ENCODE assay signal across 11 cellular contexts in the genomic region with DNA sequence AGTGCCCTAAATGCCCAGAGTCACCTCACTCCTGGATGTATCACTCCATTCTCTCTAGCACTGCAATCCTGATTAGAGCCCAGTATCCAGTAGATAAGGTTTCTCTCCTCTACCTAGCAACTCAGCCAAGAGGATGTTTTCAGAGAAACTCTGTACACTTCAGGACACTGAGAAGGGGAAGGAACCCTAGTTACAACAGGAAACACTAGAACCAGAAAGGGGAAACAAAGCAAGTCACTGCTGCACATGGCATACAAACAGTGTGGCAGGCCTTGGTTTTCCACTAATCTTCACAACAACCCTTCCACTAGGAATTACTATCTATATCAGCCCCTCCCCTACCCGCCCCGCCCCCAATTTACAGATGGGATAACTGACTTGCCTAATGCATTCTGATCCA. TPM values are rescaled to one million over a fixed set of nuclear protein-coding genes. Genes with fewer than 3 reads are reported as not detected.
A peak's percentile ranks its signal among the peaks of the same experiment; 100 is the strongest.
DNase-seq lines count a peak whose midpoint lies in the region; ATAC-seq and TF ChIP-seq lines count a peak whose summit lies in the region.
"Had no signal": no experiment of that assay in that cellular context is flagged by ENCODE, and none has a peak within 500 bp of the region (broad histone marks: within the 10 kb centered on the region; RNA-seq: fewer than 3 reads in every experiment).

No MANE protein-coding gene starts in this region.

- intact Hi-C loops in activated naive CD4-positive, alpha-beta T cell treated with anti-CD3 and anti-CD28 coated beads for 36 hours (cut with micrococcal nuclease) = loop anchor here (5.0 to 10.0 kb wide), 3 partner anchors 357 to 1364 kb away; no protein-coding TSS in a partner anchor
- intact Hi-C loops in PC-9 (cut with micrococcal nuclease; ENCODE audit: unreplicated experiment) (no loop called here), body of pancreas (cut with DNase I) (no loop called here)

- CTCF ChIA-PET in activated naive CD4-positive, alpha-beta T cell treated with anti-CD3 and anti-CD28 coated beads for 36 hours (lab: Charles Lee) = interaction anchor here (1.2 to 1.3 kb wide), 2 partner anchors 84 to 119 kb away, joined by 3 read pairs; no protein-coding TSS in a partner anchor
- CTCF ChIA-PET in PC-9 (lab: Charles Lee) = no interaction called here

- peaks cover 6% of the 10 kb centered on the region for H3K36me3 Mint-ChIP-seq in activated naive CD4-positive, alpha-beta T cell treated with anti-CD3 and anti-CD28 coated beads for 36 hours (ENCODE audit: low read depth)
- peaks cover 7 to 11% of the 10 kb centered on the region in 2 donors for H3K36me3 Mint-ChIP-seq in activated naive CD4-positive, alpha-beta T cell treated with anti-CD3 and anti-CD28 coated beads, Interleukin-2, amount 50 U/mL, for 72 hours

- H3K27me3 ChIP-seq in PC-9 (ENCODE audit: insufficient read depth, low read depth) = no peaks in the 10 kb centered on the region
- no peaks in the 10 kb centered on the region for H3K27me3 ChIP-seq in body of pancreas
- H3K27me3 ChIP-seq: pancreas had no signal

- H2AFZ ChIP-seq in PC-9 = no peak overlapping the region

- peak overlapping the region; percentile 95 for H3K4me2 ChIP-seq in PC-9

- no peak for ATAC-seq in activated naive CD4-positive, alpha-beta T cell treated with anti-CD3 and anti-CD28 coated beads, Interleukin-2, amount 50 U/mL, for 72 hours
- no peak for ATAC-seq in stimulated activated naive CD8-positive, alpha-beta T cell treated with anti-CD3 and anti-CD28 coated beads, Interleukin-15, amount 100 ng/mL, for 72 hours
- ATAC-seq in body of pancreas (no peak), HG02970 (IDR thresholded peaks at IDR 0.05; ENCODE audit: low FRiP score, unreplicated experiment) (no peak)
- ATAC-seq: pancreas had no signal

- TF ChIP-seq CTCF in PC-9 (conservative IDR thresholded peaks at IDR 0.05) = no peak
- TF ChIP-seq CTCF in epithelial cell of proximal tubule (conservative IDR thresholded peaks at IDR 0.05; ENCODE audit: low read depth, low read length) = no peak
- no peak for TF ChIP-seq CTCF in body of pancreas (IDR thresholded peaks at IDR 0.05)

- H3K27ac ChIP-seq in PC-9 = no peak overlapping the region
- H3K27ac ChIP-seq in body of pancreas = no peak overlapping the region
- H3K27ac ChIP-seq: pancreas had no signal

- peak overlapping the region; percentile 95 for H3K4me3 Mint-ChIP-seq in activated naive CD4-positive, alpha-beta T cell treated with anti-CD3 and anti-CD28 coated beads for 36 hours
- peak overlapping the region; percentile 29 to 64 for H3K4me3 Mint-ChIP-seq in stimulated activated naive CD8-positive, alpha-beta T cell treated with anti-CD3 and anti-CD28 coated beads, Interleukin-15, amount 100 ng/mL, for 72 hours

- 73 to 91% methylated on average over 2 of the region's 2 CpGs for WGBS in body of pancreas, 2 donors

- DNase-seq in activated naive CD4-positive, alpha-beta T cell treated with anti-CD3 and anti-CD28 coated beads for 36 hours = no peak
- no peak for DNase-seq in activated naive CD4-positive, alpha-beta T cell treated with anti-CD3 and anti-CD28 coated beads, Interleukin-2, amount 50 U/mL, for 72 hours (ENCODE audit: low spot score in 2 of 2)
- DNase-seq in PC-9 (no peak), epithelial cell of proximal tubule (ENCODE audit: low read depth) (no peak), body of pancreas (no peak), UCSD-AML1 (lab: John Stamatoyannopoulos, UW; ENCODE audit: unreplicated experiment) (no peak)
- no peak for DNase-seq in stimulated activated naive CD8-positive, alpha-beta T cell treated with anti-CD3 and anti-CD28 coated beads, Interleukin-15, amount 100 ng/mL, for 72 hours
- DNase-seq: NCI-H748 treated with DMSO at 0.1 percent for 48 hours; pancreas; stimulated activated CD8-positive, alpha-beta memory T cell treated with anti-CD3 and anti-CD28 coated beads, Interleukin-4, amount 100 ng/mL, for 48 hours had no signal

- H3K4me3 ChIP-seq in PC-9 = no peak overlapping the region
- peak overlapping the region; percentile 10 for H3K4me3 ChIP-seq in epithelial cell of proximal tubule (ENCODE audit: low read depth, low read length)
- no peak overlapping the region for H3K4me3 ChIP-seq in body of pancreas

- POLR2A ChIA-PET in PC-9 (lab: Charles Lee; ENCODE audit: unreplicated experiment) = no interaction called here

- H3K27ac Mint-ChIP-seq in activated naive CD4-positive, alpha-beta T cell treated with anti-CD3 and anti-CD28 coated beads for 36 hours = no peak overlapping the region
- peak overlapping the region in 1 of 2 donors; percentile 26 for H3K27ac Mint-ChIP-seq in activated naive CD4-positive, alpha-beta T cell treated with anti-CD3 and anti-CD28 coated beads, Interleukin-2, amount 50 U/mL, for 72 hours
- H3K27ac Mint-ChIP-seq in stimulated activated naive CD8-positive, alpha-beta T cell treated with anti-CD3 and anti-CD28 coated beads, Interleukin-15, amount 100 ng/mL, for 72 hours = peak overlapping the region in 1 of 2 donors; percentile 69

- peaks cover 43% of the 10 kb centered on the region for H3K4me1 Mint-ChIP-seq in activated naive CD4-positive, alpha-beta T cell treated with anti-CD3 and anti-CD28 coated beads for 36 hours (ENCODE audit: low read depth)
- peaks cover 16% of the 10 kb centered on the region for H3K4me1 Mint-ChIP-seq in stimulated activated naive CD8-positive, alpha-beta T cell treated with anti-CD3 and anti-CD28 coated beads, Interleukin-15, amount 100 ng/mL, for 72 hours

- no peak for TF ChIP-seq POLR2A in body of pancreas (IDR thresholded peaks at IDR 0.05)

- no peaks in the 10 kb centered on the region for H4K20me1 ChIP-seq in PC-9 (ENCODE audit: insufficient read depth)

- H3K9me2 ChIP-seq in PC-9 (ENCODE audit: insufficient read depth) = no peaks in the 10 kb centered on the region

- H3K9me3 ChIP-seq in PC-9 (ENCODE audit: insufficient read depth, low read depth) = no peaks in the 10 kb centered on the region
- no peaks in the 10 kb centered on the region for H3K9me3 ChIP-seq in body of pancreas
- H3K9me3 ChIP-seq: pancreas had no signal

- 0 out of 2 replicates have a peak, but pooled peaks cover 2% of the 10 kb centered on the region for H3K36me3 ChIP-seq in PC-9 (ENCODE audit: low read depth)
- H3K36me3 ChIP-seq in body of pancreas (replicated peaks in 1 of 2; ENCODE audit: insufficient read depth in 1 of 2, low read depth in 2 of 2) = peaks cover 0 to 4% of the 10 kb centered on the region in 2 donors

- peaks cover 16% of the 10 kb centered on the region for H3K79me2 ChIP-seq in PC-9 (ENCODE audit: low read depth)

- no peaks in the 10 kb centered on the region for H3K9me3 Mint-ChIP-seq in activated naive CD4-positive, alpha-beta T cell treated with anti-CD3 and anti-CD28 coated beads for 36 hours
- no peaks in the 10 kb centered on the region for H3K9me3 Mint-ChIP-seq in activated naive CD4-positive, alpha-beta T cell treated with anti-CD3 and anti-CD28 coated beads, Interleukin-2, amount 50 U/mL, for 72 hours
- no peaks in the 10 kb centered on the region for H3K9me3 Mint-ChIP-seq in stimulated activated naive CD8-positive, alpha-beta T cell treated with anti-CD3 and anti-CD28 coated beads, Interleukin-15, amount 100 ng/mL, for 72 hours

- no TSS peak for BruUV-seq in PC-9 (replicated peaks; lab: Mats Ljungman, UMichigan)

- no peaks in the 10 kb centered on the region for H3F3A ChIP-seq in PC-9 (ENCODE audit: insufficient read depth, low read depth)

- H3K4me1 ChIP-seq in PC-9 (replicated peaks; ENCODE audit: insufficient read depth) (peaks cover 9% of the 10 kb centered on the region; the same call in 1 of the 2 replicates), body of pancreas (peaks cover 21% of the 10 kb centered on the region)

- H3K27me3 Mint-ChIP-seq in activated naive CD4-positive, alpha-beta T cell treated with anti-CD3 and anti-CD28 coated beads for 36 hours (ENCODE audit: low read depth) = no peaks in the 10 kb centered on the region
- H3K27me3 Mint-ChIP-seq in stimulated activated naive CD8-positive, alpha-beta T cell treated with anti-CD3 and anti-CD28 coated beads, Interleukin-15, amount 100 ng/mL, for 72 hours = no peaks in the 10 kb centered on the region

RNA-seq across cellular contexts. Expression of a gene that starts 1.6 kb away (rescaled TPM):
- total RNA-seq in activated naive CD4-positive, alpha-beta T cell treated with anti-CD3 and anti-CD28 coated beads for 36 hours = 10 to 100 TPM; 60.5 to 67.1 TPM
- 10 to 100 TPM; 43.8 to 56.9 TPM for total RNA-seq in activated naive CD4-positive, alpha-beta T cell treated with anti-CD3 and anti-CD28 coated beads, Interleukin-2, amount 50 U/mL, for 72 hours
- 44.4 and 51.9 TPM in 2 replicates for total RNA-seq in PC-9 (2021)
- total RNA-seq in epithelial cell of proximal tubule = 36.4 and 49.4 TPM in 2 replicates
- total RNA-seq in body of pancreas = 10 to 100 TPM in 1 of 2 donors, 1 to 10 TPM in 1; 8.6 to 57.4 TPM
